ENCODE assay signal across 12 cellular contexts in genomic region chr16:84785843-84786538, GRCh38. TPM values are rescaled to one million over a fixed set of nuclear protein-coding genes. Genes with fewer than 3 reads are reported as not detected.
A peak's percentile ranks its signal among the peaks of the same experiment; 100 is the strongest.
DNase-seq lines count a peak whose midpoint lies in the region; ATAC-seq, FAIRE-seq and TF ChIP-seq lines count a peak whose summit lies in the region.
"Had no signal": no experiment of that assay in that cellular context is flagged by ENCODE, and none has a peak within 500 bp of the region (broad histone marks: within the 10 kb centered on the region; RNA-seq: fewer than 3 reads in every experiment).

No MANE protein-coding gene starts in this region.

- H3K36me3 ChIP-seq in aorta (ENCODE audit: control insufficient read depth in 1 of 2, insufficient read depth in 2 of 2, low read length in 1 of 2), result no peaks in the 10 kb centered on the region

- peak; percentile 29 for DNase-seq in natural killer cell treated with Interleukin-12 subunit alpha and Interleukin-12 subunit beta and Interleukin-15 and Interleukin-18, amount 100 ng/mL, for 72 hours (ENCODE audit: low spot score)
- DNase-seq in natural killer cell (no peak), SHP77 treated with DMSO at 0.1 percent for 48 hours (lab: John Stamatoyannopoulos, UW) (peak; percentile 94), left ventricle myocardium superior (peak; percentile 68), aorta (peak; percentile 62 to 74), D721Med (ENCODE audit: insufficient read length, low spot score) (no peak)
- DNase-seq in stimulated activated CD4-positive, alpha-beta T cell treated with anti-CD3 and anti-CD28 coated beads, Interleukin-4, amount 100 ng/mL, for 4 hours, result no peak
- DNase-seq: Kasumi-1 had no signal

- H3K9me3 ChIP-seq in aorta (ENCODE audit: control insufficient read depth, low read length), result no peaks in the 10 kb centered on the region

- no peak overlapping the region for H3K27ac ChIP-seq in aorta (ENCODE audit: low read depth in 1 of 2, low read length in 2 of 2)

- H3K27me3 Mint-ChIP-seq in natural killer cell treated with Interleukin-12 subunit alpha and Interleukin-12 subunit beta and Interleukin-15 and Interleukin-18, amount 100 ng/mL, for 72 hours, result no peaks in the 10 kb centered on the region
- H3K27me3 Mint-ChIP-seq in natural killer cell (ENCODE audit: low read depth in 2 of 2), result no peaks in the 10 kb centered on the region
- H3K27me3 Mint-ChIP-seq: activated naive CD8-positive, alpha-beta T cell; B cell had no signal

- H3K4me3 ChIP-seq in aorta (ENCODE audit: low read length in 2 of 2), result no peak overlapping the region

- no peak for FAIRE-seq in D721Med (lab: Jason Lieb, UNC)

- H3K4me1 ChIP-seq in aorta (ENCODE audit: control insufficient read depth in 1 of 2, insufficient read depth in 2 of 2, low read length in 2 of 2), result no peaks in the 10 kb centered on the region

- no peaks in the 10 kb centered on the region for H3K36me3 Mint-ChIP-seq in natural killer cell treated with Interleukin-12 subunit alpha and Interleukin-12 subunit beta and Interleukin-15 and Interleukin-18, amount 100 ng/mL, for 72 hours
- H3K36me3 Mint-ChIP-seq in natural killer cell, result no peaks in the 10 kb centered on the region

- no peaks in the 10 kb centered on the region for H3K27me3 ChIP-seq in aorta (ENCODE audit: control insufficient read depth in 1 of 2, insufficient read depth in 2 of 2, low read length in 1 of 2)

- intact Hi-C loops in natural killer cell (cut with micrococcal nuclease), result no loop called here
- intact Hi-C loops in left ventricle myocardium superior (cut with micrococcal nuclease), result no loop called here
- intact Hi-C loops in aorta (cut with DNase I), result no loop called here

- ATAC-seq in natural killer cell treated with Interleukin-12 subunit alpha and Interleukin-12 subunit beta and Interleukin-15 and Interleukin-18, amount 100 ng/mL, for 72 hours, result no peak
- ATAC-seq in natural killer cell (no peak), left ventricle myocardium superior (peak; percentile 81), aorta (ENCODE audit: low FRiP score) (no peak), GM21737 (IDR thresholded peaks at IDR 0.05; ENCODE audit: unreplicated experiment) (no peak)

- H3K4me1 Mint-ChIP-seq in natural killer cell treated with Interleukin-12 subunit alpha and Interleukin-12 subunit beta and Interleukin-15 and Interleukin-18, amount 100 ng/mL, for 72 hours (ENCODE audit: low read depth in 2 of 2), result no peaks in the 10 kb centered on the region
- no peaks in the 10 kb centered on the region for H3K4me1 Mint-ChIP-seq in natural killer cell
- H3K4me1 Mint-ChIP-seq: B cell had no signal

- H3K9me3 Mint-ChIP-seq in natural killer cell treated with Interleukin-12 subunit alpha and Interleukin-12 subunit beta and Interleukin-15 and Interleukin-18, amount 100 ng/mL, for 72 hours, result no peaks in the 10 kb centered on the region
- H3K9me3 Mint-ChIP-seq in natural killer cell, result no peaks in the 10 kb centered on the region
- H3K9me3 Mint-ChIP-seq: neural crest cell had no signal

- no peak overlapping the region for H3K4me3 Mint-ChIP-seq in natural killer cell treated with Interleukin-12 subunit alpha and Interleukin-12 subunit beta and Interleukin-15 and Interleukin-18, amount 100 ng/mL, for 72 hours
- H3K4me3 Mint-ChIP-seq in natural killer cell, result no peak overlapping the region
- H3K4me3 Mint-ChIP-seq: activated naive CD8-positive, alpha-beta T cell; B cell; neural crest cell had no signal

- TF ChIP-seq CTCF in natural killer cell (IDR thresholded peaks at IDR 0.05), result no peak
- no peak for TF ChIP-seq CTCF in D721Med (IDR thresholded peaks at IDR 0.05; ENCODE audit: insufficient read depth, missing control alignments)

- WGBS in aorta, 2 donors, result 23 to 30% methylated on average over 10 of the region's 10 CpGs

- no peak overlapping the region for H3K27ac Mint-ChIP-seq in natural killer cell treated with Interleukin-12 subunit alpha and Interleukin-12 subunit beta and Interleukin-15 and Interleukin-18, amount 100 ng/mL, for 72 hours
- no peak overlapping the region for H3K27ac Mint-ChIP-seq in natural killer cell
- H3K27ac Mint-ChIP-seq: activated naive CD8-positive, alpha-beta T cell; B cell had no signal

RNA-seq across cellular contexts. Expression of gene CRISPLD2, which starts 33.8 kb away (rescaled TPM):
- total RNA-seq in natural killer cell treated with Interleukin-12 subunit alpha and Interleukin-12 subunit beta and Interleukin-15 and Interleukin-18, amount 100 ng/mL, for 72 hours, result 1 to 10 TPM in 1 of 2 donors, under 1 TPM in 1; 0.43 to 1.7 TPM
- total RNA-seq in natural killer cell (1 to 10 TPM in 1 of 3 donors, under 1 TPM in 1, not detected in 1; 0.86 to 6.3 TPM), left ventricle myocardium superior (29.1 TPM), aorta (100 to 1,000 TPM; 108 to 192 TPM)
- polyA plus RNA-seq in aorta, result 10 to 100 TPM in 1 of 2 donors, 1 to 10 TPM in 1; 8.9 to 33.3 TPM

Comparison
In these comparisons a context has a peak if more than half of its experiments do, and no peak if none do; other contexts are left out.
1. DNase-seq: peak in natural killer cell treated with Interleukin-12 subunit alpha and Interleukin-12 subunit beta and Interleukin-15 and Interleukin-18, amount 100 ng/mL, for 72 hours (single experiment), SHP77 treated with DMSO at 0.1 percent for 48 hours (single experiment), left ventricle myocardium superior (single experiment) and aorta (2 of 2); none in natural killer cell (single experiment), D721Med (single experiment) and stimulated activated CD4-positive, alpha-beta T cell treated with anti-CD3 and anti-CD28 coated beads, Interleukin-4, amount 100 ng/mL, for 4 hours (0 of 2).